1 cellular context compared by ENCODE assay signal in genomic region chr19:43777163-43777700, GRCh38.
TF ChIP-seq lines count a peak whose summit lies in the region.

No MANE protein-coding gene starts in this region.

TF ChIP-seq in K562, 482 proteins besides CTCF, POLR2A, EP300 and RAD21 (continued from another document):
- no peak for TF ChIP-seq THRA (IDR thresholded peaks at IDR 0.05)
- TF ChIP-seq FOXJ2 (tag; IDR thresholded peaks at IDR 0.05), result no peak
- TF ChIP-seq NFXL1 (CRISPR knock-in tag; IDR thresholded peaks at IDR 0.05), result no peak
- TF ChIP-seq BCL6 (CRISPR knock-in tag; IDR thresholded peaks at IDR 0.05), result no peak
- TF ChIP-seq ARID1B (IDR thresholded peaks at IDR 0.05), result no peak
- TF ChIP-seq CHAMP1 (IDR thresholded peaks at IDR 0.05), result no peak
- no peak for TF ChIP-seq RUNX1 (IDR thresholded peaks at IDR 0.05; ENCODE audit: low read depth)
- TF ChIP-seq BRD4 (IDR thresholded peaks at IDR 0.05), result no peak
- TF ChIP-seq ZNF232 (CRISPR knock-in tag; IDR thresholded peaks at IDR 0.05), result no peak
- TF ChIP-seq KDM4B (IDR thresholded peaks at IDR 0.05; ENCODE audit: borderline replicate concordance in 2 of 2, low read depth in 1 of 2), result 0 out of 4 replicates have a peak, but pooled peaks of 1 of the 2 experiments have one; percentile 67
- TF ChIP-seq ZNF592 (IDR thresholded peaks at IDR 0.05), result peak; percentile 47
- TF ChIP-seq HES1 (IDR thresholded peaks at IDR 0.05; ENCODE audit: low read depth), result no peak
- peak; percentile 51 for TF ChIP-seq FOSL1 (tag; conservative IDR thresholded peaks at IDR 0.05)
- TF ChIP-seq CGGBP1 (CRISPR knock-in tag; IDR thresholded peaks at IDR 0.05), result no peak
- no peak for TF ChIP-seq TRIM24 (IDR thresholded peaks at IDR 0.05)
- no peak for TF ChIP-seq ZNF395 (CRISPR knock-in tag; IDR thresholded peaks at IDR 0.05)
- no peak for TF ChIP-seq FOXP1 (CRISPR knock-in tag; IDR thresholded peaks at IDR 0.05)
- no peak for TF ChIP-seq ESRRB (CRISPR knock-in tag; IDR thresholded peaks at IDR 0.05; ENCODE audit: borderline replicate concordance)
- TF ChIP-seq COPS2 (conservative IDR thresholded peaks at IDR 0.05), result no peak
- no peak for TF ChIP-seq SMAD3 (CRISPR knock-in tag; conservative IDR thresholded peaks at IDR 0.05)
- TF ChIP-seq ZNF143 (CRISPR knock-in tag; IDR thresholded peaks at IDR 0.05), result no peak
- no peak for TF ChIP-seq ZNF280A (IDR thresholded peaks at IDR 0.05; ENCODE audit: low read depth, partially characterized antibody)
- no peak for TF ChIP-seq HMG20B (CRISPR knock-in tag; IDR thresholded peaks at IDR 0.05)
- no peak for TF ChIP-seq RB1 (IDR thresholded peaks at IDR 0.05; ENCODE audit: low read depth)
- TF ChIP-seq KAT8 (IDR thresholded peaks at IDR 0.05; ENCODE audit: low read depth), result no peak
- TF ChIP-seq ZNF384 (IDR thresholded peaks at IDR 0.05; ENCODE audit: low read depth, low read length), result peak; percentile 88
- no peak for TF ChIP-seq CCNT2 (IDR thresholded peaks at IDR 0.05; ENCODE audit: borderline replicate concordance, extremely low read depth, insufficient read length, low read depth, low read length)
- TF ChIP-seq TAL1 (IDR thresholded peaks at IDR 0.05), result no peak
